Comparison of ENCODE assay signal across 8 cellular contexts in genomic region chr17:83083368-83084201, GRCh38. TPM values are rescaled to one million over a fixed set of nuclear protein-coding genes. Genes with fewer than 3 reads are reported as not detected.
DNase-seq lines count a peak whose midpoint lies in the region; ATAC-seq, FAIRE-seq and TF ChIP-seq lines count a peak whose summit lies in the region.

No MANE protein-coding gene starts in this region.

- DNase-seq in activated naive CD4-positive, alpha-beta T cell treated with anti-CD3 and anti-CD28 coated beads for 36 hours: peak; percentile 56
- no peak for DNase-seq in activated naive CD4-positive, alpha-beta T cell (lab: John Stamatoyannopoulos, UW)
- peak; percentile 56 to 60 for DNase-seq in activated CD8-positive, alpha-beta memory T cell treated with anti-CD3 and anti-CD28 coated beads for 4 hours (ENCODE audit: low read depth in 2 of 2)
- DNase-seq in pancreas: no peak
- no peak for DNase-seq in NCI-H82 (lab: John Stamatoyannopoulos, UW)

- H3K27ac Mint-ChIP-seq in activated naive CD4-positive, alpha-beta T cell treated with anti-CD3 and anti-CD28 coated beads for 36 hours: peak overlapping the region; percentile 83

- no peak overlapping the region for H3K4me3 Mint-ChIP-seq in activated naive CD4-positive, alpha-beta T cell treated with anti-CD3 and anti-CD28 coated beads for 36 hours

- no peaks in the 10 kb centered on the region for H3K9me3 ChIP-seq in pancreas

- H3K27ac ChIP-seq in pancreas: peak overlapping the region in 3 of 4 donors; percentile 15 to 52 (median 52)

- H3K27me3 ChIP-seq in pancreas: no peaks in the 10 kb centered on the region

- FAIRE-seq in pancreas (lab: Jason Lieb, UNC): no peak

- peaks cover 0 to 12% (median 12%) of the 10 kb centered on the region in 3 donors for H3K4me1 ChIP-seq in pancreas

- no peaks in the 10 kb centered on the region for H3K9me3 Mint-ChIP-seq in activated naive CD4-positive, alpha-beta T cell treated with anti-CD3 and anti-CD28 coated beads for 36 hours

- 63 to 65% methylated on average over 25 of the region's 25 CpGs for WGBS in pancreas, 2 donors

- H3K36me3 ChIP-seq in pancreas: no peaks in the 10 kb centered on the region

- peak; percentile 1 for ATAC-seq in esophagus mucosa
- peak in 3 of 4 donors; percentile 2 to 4 (median 2) for ATAC-seq in pancreas
- ATAC-seq in HG02588 (IDR thresholded peaks at IDR 0.05; ENCODE audit: unreplicated experiment): no peak
- no peak for ATAC-seq in GM21528 (IDR thresholded peaks at IDR 0.05; ENCODE audit: low FRiP score, unreplicated experiment)

- peaks cover 5% of the 10 kb centered on the region for H3K27me3 Mint-ChIP-seq in activated naive CD4-positive, alpha-beta T cell treated with anti-CD3 and anti-CD28 coated beads for 36 hours (ENCODE audit: low read depth)

- no peak for TF ChIP-seq CTCF in pancreas (IDR thresholded peaks at IDR 0.05)

- intact Hi-C loops in activated naive CD4-positive, alpha-beta T cell treated with anti-CD3 and anti-CD28 coated beads for 36 hours (cut with micrococcal nuclease): loop anchor here (5.0 kb wide), 1 partner anchor 191 kb away; no protein-coding TSS in a partner anchor
- intact Hi-C loops in pancreas (cut with DNase I): no loop called here

- no peaks in the 10 kb centered on the region for H3K36me3 Mint-ChIP-seq in activated naive CD4-positive, alpha-beta T cell treated with anti-CD3 and anti-CD28 coated beads for 36 hours (ENCODE audit: low read depth)

- CTCF ChIA-PET in activated naive CD4-positive, alpha-beta T cell treated with anti-CD3 and anti-CD28 coated beads for 36 hours (lab: Charles Lee): no interaction called here

- no peak overlapping the region for H3K4me3 ChIP-seq in pancreas

- peaks cover 19% of the 10 kb centered on the region for H3K4me1 Mint-ChIP-seq in activated naive CD4-positive, alpha-beta T cell treated with anti-CD3 and anti-CD28 coated beads for 36 hours (ENCODE audit: low read depth)

RNA-seq across cellular contexts. Expression of gene METRNL, which starts 4.2 kb away (rescaled TPM):
- total RNA-seq in activated naive CD4-positive, alpha-beta T cell treated with anti-CD3 and anti-CD28 coated beads for 36 hours: 10 to 100 TPM; 14.4 to 15.2 TPM
- total RNA-seq in esophagus mucosa (152 TPM), pancreas (10 to 100 TPM; 11.1 to 28.3 (median 16.2) TPM)
- polyA plus RNA-seq in pancreas: 10 to 100 TPM; 18.9 to 20.8 TPM

Comparison
In these comparisons a context has a peak if more than half of its experiments do, and no peak if none do; other contexts are left out.
1. DNase-seq: peak in activated naive CD4-positive, alpha-beta T cell treated with anti-CD3 and anti-CD28 coated beads for 36 hours (single experiment) and activated CD8-positive, alpha-beta memory T cell treated with anti-CD3 and anti-CD28 coated beads for 4 hours (2 of 2); none in activated naive CD4-positive, alpha-beta T cell (0 of 4), pancreas (0 of 6) and NCI-H82 (single experiment).
2. ATAC-seq: peak in esophagus mucosa (single experiment) and pancreas (3 of 4); none in HG02588 (single experiment) and GM21528 (single experiment).